Comparison of ENCODE assay signal across 8 cellular contexts in the genomic region with DNA sequence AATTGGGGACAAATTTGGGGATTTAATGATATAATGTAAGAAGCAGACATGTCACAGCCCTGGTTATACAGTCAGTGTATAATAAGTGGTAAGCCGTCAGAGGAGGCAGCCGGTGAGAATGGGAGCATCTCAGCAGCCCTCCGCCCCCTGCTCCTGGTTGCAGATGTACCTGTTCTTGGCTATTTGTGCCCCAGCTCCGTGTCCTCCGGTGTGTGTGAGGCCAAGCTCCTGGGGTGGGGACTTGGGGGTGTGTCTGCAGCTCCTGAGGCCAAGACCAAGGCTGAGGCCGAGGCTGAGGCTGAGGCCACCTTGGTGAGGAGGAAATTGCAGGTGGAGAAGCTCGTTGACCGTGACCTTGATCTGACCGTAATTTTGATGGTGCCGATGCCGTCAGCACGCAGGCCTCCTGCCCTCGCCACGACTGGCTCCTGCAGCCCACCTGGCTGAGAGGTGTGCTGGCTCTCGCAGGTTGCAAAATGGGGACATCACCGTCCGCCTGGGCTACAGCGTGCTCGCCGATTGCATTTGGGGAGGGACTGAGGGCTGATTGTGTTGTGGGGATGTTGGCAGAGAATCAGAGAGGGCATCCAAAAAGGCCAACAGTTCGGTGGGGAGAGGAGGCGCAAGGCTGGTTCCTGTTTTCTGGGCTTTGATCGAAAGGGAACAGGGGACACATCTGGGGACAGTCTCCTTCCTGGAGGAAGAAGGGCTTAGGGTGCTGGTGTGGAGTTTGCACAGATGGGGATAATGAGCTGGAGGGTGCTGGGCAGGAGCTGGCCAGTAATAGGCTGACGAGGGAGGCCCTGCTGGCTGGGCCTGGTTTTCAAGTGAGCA.
DNase-seq lines count a peak whose midpoint lies in the region; ATAC-seq and TF ChIP-seq lines count a peak whose summit lies in the region.

No MANE protein-coding gene starts in this region.

- no peak overlapping the region for H3K4me3 ChIP-seq in muscle layer of duodenum (ENCODE audit: low read depth in 1 of 2, low read length in 2 of 2)

- H3K27me3 Mint-ChIP-seq in activated CD4-positive, alpha-beta T cell treated with anti-CD3 and anti-CD28 coated beads for 36 hours, result no peaks in the 10 kb centered on the region
- H3K27me3 Mint-ChIP-seq in brain, result no peaks in the 10 kb centered on the region
- H3K27me3 Mint-ChIP-seq in type B pancreatic cell, result no peaks in the 10 kb centered on the region

- intact Hi-C loops in activated CD4-positive, alpha-beta T cell treated with anti-CD3 and anti-CD28 coated beads for 36 hours (cut with DNase I, micrococcal nuclease), result no loop called here

- no peak overlapping the region for H3K4me3 Mint-ChIP-seq in activated CD4-positive, alpha-beta T cell treated with anti-CD3 and anti-CD28 coated beads for 36 hours
- no peak overlapping the region for H3K4me3 Mint-ChIP-seq in brain
- H3K4me3 Mint-ChIP-seq in type B pancreatic cell, result no peak overlapping the region

- peak overlapping the region; percentile 1 for H3K27ac Mint-ChIP-seq in activated CD4-positive, alpha-beta T cell treated with anti-CD3 and anti-CD28 coated beads for 36 hours
- H3K27ac Mint-ChIP-seq in brain (peak overlapping the region; percentile 72 to 92 (median 86)), type B pancreatic cell (peak overlapping the region; percentile 75)

- peak overlapping the region; percentile 91 for H3K27ac ChIP-seq in muscle layer of duodenum (ENCODE audit: low read length)

- H3K4me1 ChIP-seq in muscle layer of duodenum (ENCODE audit: control insufficient read depth in 1 of 2, insufficient read depth in 2 of 2, low read length in 2 of 2), result peaks cover 51 to 89% of the 10 kb centered on the region in 2 donors

- no peak for ATAC-seq in activated CD4-positive, alpha-beta T cell treated with anti-CD3 and anti-CD28 coated beads for 36 hours
- ATAC-seq in GM19395 (IDR thresholded peaks at IDR 0.05; ENCODE audit: unreplicated experiment), result no peak

- H3K36me3 Mint-ChIP-seq in activated CD4-positive, alpha-beta T cell treated with anti-CD3 and anti-CD28 coated beads for 36 hours (ENCODE audit: low read depth), result peaks cover 2% of the 10 kb centered on the region
- H3K36me3 Mint-ChIP-seq in brain, result no peaks in the 10 kb centered on the region
- H3K36me3 Mint-ChIP-seq in type B pancreatic cell, result no peaks in the 10 kb centered on the region

- TF ChIP-seq CTCF in brain (conservative IDR thresholded peaks at IDR 0.05), result no peak
- no peak for TF ChIP-seq CTCF in type B pancreatic cell (conservative IDR thresholded peaks at IDR 0.05)

- H3K36me3 ChIP-seq in muscle layer of duodenum (ENCODE audit: control insufficient read depth in 1 of 2, insufficient read depth in 2 of 2, low read length in 2 of 2), result no peaks in the 10 kb centered on the region

- CTCF ChIA-PET in activated CD4-positive, alpha-beta T cell treated with anti-CD3 and anti-CD28 coated beads for 36 hours (lab: Charles Lee), result interaction anchor here (0.5 to 5.5 kb wide), 34 partner anchors 8 to 665 kb away, joined by 3 to 61 read pairs (median 6); no protein-coding TSS in a partner anchor

- H3K9me3 ChIP-seq in muscle layer of duodenum (ENCODE audit: control insufficient read depth in 1 of 2, low read length in 2 of 2), result no peaks in the 10 kb centered on the region

- peaks cover 83% of the 10 kb centered on the region for H3K4me1 Mint-ChIP-seq in activated CD4-positive, alpha-beta T cell treated with anti-CD3 and anti-CD28 coated beads for 36 hours
- H3K4me1 Mint-ChIP-seq in brain (peaks cover 89% of the 10 kb centered on the region), type B pancreatic cell (ENCODE audit: unreplicated experiment) (peaks cover 50% of the 10 kb centered on the region)

- no peaks in the 10 kb centered on the region for H3K27me3 ChIP-seq in muscle layer of duodenum (ENCODE audit: low read depth, low read length)

- DNase-seq in activated CD4-positive, alpha-beta T cell treated with anti-CD3 and anti-CD28 coated beads for 36 hours, result no peak
- DNase-seq in activated CD4-positive, alpha-beta T cell treated with anti-CD3 and anti-CD28 coated beads, Interleukin-2, amount 50 U/mL, for 48 hours, result no peak
- no peak for DNase-seq in type B pancreatic cell (ENCODE audit: extremely low spot score, unreplicated experiment)
- DNase-seq in cerebellar cortex (ENCODE audit: low spot score), result no peak
- DNase-seq in NCI-H526 treated with DMSO at 0.1 percent for 48 hours (lab: John Stamatoyannopoulos, UW), result no peak

- POLR2A ChIA-PET in activated CD4-positive, alpha-beta T cell treated with anti-CD3 and anti-CD28 coated beads for 36 hours (lab: Charles Lee), result interaction anchor here (0.5 to 1.7 kb wide), 6 partner anchors 11 to 43 kb away, joined by 3 to 14 read pairs (median 5); no protein-coding TSS in a partner anchor

- H3K9me3 Mint-ChIP-seq in activated CD4-positive, alpha-beta T cell treated with anti-CD3 and anti-CD28 coated beads for 36 hours (ENCODE audit: low read depth), result no peaks in the 10 kb centered on the region
- H3K9me3 Mint-ChIP-seq in brain (no peaks in the 10 kb centered on the region), type B pancreatic cell (no peaks in the 10 kb centered on the region)

Comparison
In these comparisons a context has a peak if more than half of its experiments do, and no peak if none do; other contexts are left out.
1. H3K27ac Mint-ChIP-seq: peak in every context shown above with its lines; median percentile 86 in brain; 75 in type B pancreatic cell; 1 in activated CD4-positive, alpha-beta T cell treated with anti-CD3 and anti-CD28 coated beads for 36 hours.